ENCODE assay signal across 19 cellular contexts in the genomic region with DNA sequence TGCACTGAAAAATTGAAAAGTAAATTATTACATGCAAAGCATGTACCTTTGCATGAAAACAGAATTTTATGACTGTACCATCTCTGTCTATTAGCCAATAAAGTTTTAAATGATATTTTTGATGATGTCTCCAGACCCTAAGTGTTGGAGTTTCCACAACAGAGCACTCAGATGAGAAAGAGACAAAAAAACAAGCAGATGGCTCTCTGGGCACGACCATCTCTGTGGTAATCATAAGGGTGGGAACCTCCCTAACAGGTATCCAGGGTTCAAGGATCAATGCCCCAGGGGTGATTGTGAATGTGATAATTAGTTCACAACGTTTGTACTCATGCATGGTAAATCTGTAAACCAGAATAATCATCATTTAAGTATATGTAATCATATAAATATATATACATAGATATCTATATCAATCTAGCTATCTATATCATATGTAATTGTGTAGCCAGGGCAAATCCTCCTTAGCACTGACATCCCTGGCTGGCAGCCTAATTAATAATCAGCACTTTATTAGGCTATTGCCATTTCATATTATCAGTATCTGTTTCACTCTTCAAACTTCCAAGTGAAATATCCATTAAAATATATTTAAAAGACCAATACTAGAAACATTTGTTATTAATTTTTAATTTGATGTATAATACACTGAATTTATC. TPM values are rescaled to one million over a fixed set of nuclear protein-coding genes. Genes with fewer than 3 reads are reported as not detected.
DNase-seq lines count a peak whose midpoint lies in the region; ATAC-seq and TF ChIP-seq lines count a peak whose summit lies in the region.
"Had no signal": no experiment of that assay in that cellular context is flagged by ENCODE, and none has a peak within 500 bp of the region (broad histone marks: within the 10 kb centered on the region; RNA-seq: fewer than 3 reads in every experiment).

No MANE protein-coding gene starts in this region.

- H4K20me1 ChIP-seq in GM23338 (replicated peaks; ENCODE audit: insufficient read depth) (peaks cover 14% of the 10 kb centered on the region), neural progenitor cell (ENCODE audit: low read depth) (no peaks in the 10 kb centered on the region), SK-N-SH (ENCODE audit: insufficient read depth) (no peaks in the 10 kb centered on the region)
- H4K20me1 ChIP-seq: BLaER1 treated with 17β-estradiol and CSF1 and Interleukin-3, amounts not matched to agents 10 nM and 100 nM had no signal

- WGBS in esophagus muscularis mucosa = 51% methylated on average over 2 of the region's 2 CpGs
- 12% methylated on average over 2 of the region's 2 CpGs for WGBS in SK-N-SH (ENCODE audit: low lambda C conversion rate)
- WGBS in body of pancreas, 2 donors = 22 to 29% methylated on average over 2 of the region's 2 CpGs
- 48% methylated on average over 2 of the region's 2 CpGs for whole genome bisulfite sequencing in prostate gland

- H3K4me1 ChIP-seq in GM23338 (ENCODE audit: insufficient read depth) (peaks cover 44% of the 10 kb centered on the region), esophagus muscularis mucosa (no peaks in the 10 kb centered on the region), neural progenitor cell (no peaks in the 10 kb centered on the region), SK-N-SH (ENCODE audit: control insufficient read depth in 1 of 2, insufficient read depth in 2 of 2, low read depth in 1 of 2, low read length in 1 of 2) (no peaks in the 10 kb centered on the region), body of pancreas (no peaks in the 10 kb centered on the region), prostate gland (replicated peaks) (no peaks in the 10 kb centered on the region)
- H3K4me1 ChIP-seq: A549; BLaER1 treated with 17β-estradiol and CSF1 and Interleukin-3, amounts not matched to agents 10 nM and 100 nM; Caco-2 had no signal

- ATAC-seq in GM23338 (peak; percentile 12; the same call in 2 of the 3 replicates), WTC11 (peak; percentile 17), body of pancreas (no peak)
- ATAC-seq: A549; CD8-positive, alpha-beta T cell had no signal

- peaks cover 51% of the 10 kb centered on the region for H3K4me1 Mint-ChIP-seq in GM23338
- H3K4me1 Mint-ChIP-seq in WTC11 = peaks cover 55% of the 10 kb centered on the region
- no peaks in the 10 kb centered on the region for H3K4me1 Mint-ChIP-seq in neural progenitor cell
- H3K4me1 Mint-ChIP-seq: B cell had no signal

- no peak overlapping the region for H3K9ac ChIP-seq in neural progenitor cell
- H3K9ac ChIP-seq in SK-N-SH = no peak overlapping the region
- H3K9ac ChIP-seq: BLaER1 treated with 17β-estradiol and CSF1 and Interleukin-3, amounts not matched to agents 10 nM and 100 nM had no signal

- peaks cover 40% of the 10 kb centered on the region for H3K36me3 ChIP-seq in GM23338 (ENCODE audit: insufficient read depth)
- H3K36me3 ChIP-seq in esophagus muscularis mucosa = no peaks in the 10 kb centered on the region
- no peaks in the 10 kb centered on the region for H3K36me3 ChIP-seq in neural progenitor cell
- no peaks in the 10 kb centered on the region for H3K36me3 ChIP-seq in SK-N-SH (replicated peaks in 1 of 2; ENCODE audit: control insufficient read depth in 1 of 2, insufficient read depth in 2 of 2, low read length in 1 of 2)
- H3K36me3 ChIP-seq in body of pancreas (replicated peaks in 1 of 2; ENCODE audit: insufficient read depth in 1 of 2, low read depth in 2 of 2) = no peaks in the 10 kb centered on the region
- H3K36me3 ChIP-seq in prostate gland = no peaks in the 10 kb centered on the region
- H3K36me3 ChIP-seq: BLaER1 treated with 17β-estradiol and CSF1 and Interleukin-3, amounts not matched to agents 10 nM and 100 nM had no signal

- POLR2A ChIA-PET in WTC11 (lab: Charles Lee) (interaction anchor here (1.4 kb wide), 1 partner anchor 105 kb away, joined by 4 read pairs; no protein-coding TSS in a partner anchor), SK-N-SH (lab: Yijun Ruan, JAX) (no interaction called here)

- TF ChIP-seq POLR2A in esophagus muscularis mucosa (IDR thresholded peaks at IDR 0.05; ENCODE audit: low read depth) (no peak), body of pancreas (IDR thresholded peaks at IDR 0.05) (no peak), prostate gland (IDR thresholded peaks at IDR 0.05) (no peak)

- H3K27me3 Mint-ChIP-seq in GM23338 (ENCODE audit: insufficient read depth, low read depth, poor library complexity) = peaks cover 16% of the 10 kb centered on the region
- no peaks in the 10 kb centered on the region for H3K27me3 Mint-ChIP-seq in WTC11 (ENCODE audit: low read depth)
- no peaks in the 10 kb centered on the region for H3K27me3 Mint-ChIP-seq in neural progenitor cell (ENCODE audit: insufficient read depth, low read depth)

- H3K4me3 Mint-ChIP-seq in GM23338 = no peak overlapping the region
- no peak overlapping the region for H3K4me3 Mint-ChIP-seq in WTC11
- no peak overlapping the region for H3K4me3 Mint-ChIP-seq in neural progenitor cell
- H3K4me3 Mint-ChIP-seq: B cell; CD4-positive, alpha-beta T cell; CD8-positive, alpha-beta T cell had no signal

- no peak for TF ChIP-seq CTCF in GM23338 (conservative IDR thresholded peaks at IDR 0.05; ENCODE audit: low read depth in 2 of 2)
- TF ChIP-seq CTCF in WTC11 (IDR thresholded peaks at IDR 0.05) = no peak
- no peak for TF ChIP-seq CTCF in esophagus muscularis mucosa (IDR thresholded peaks at IDR 0.05)
- TF ChIP-seq CTCF in neural progenitor cell (IDR thresholded peaks at IDR 0.05) = no peak
- TF ChIP-seq CTCF in SK-N-SH (IDR thresholded peaks at IDR 0.05) = no peak
- TF ChIP-seq CTCF in body of pancreas (IDR thresholded peaks at IDR 0.05) = no peak
- TF ChIP-seq CTCF in prostate gland (IDR thresholded peaks at IDR 0.05) = no peak

- H2AFZ ChIP-seq in GM23338 = no peak overlapping the region
- peak overlapping the region; percentile 19 for H2AFZ ChIP-seq in neural progenitor cell (replicated peaks)
- H2AFZ ChIP-seq in SK-N-SH (ENCODE audit: low read depth) = no peak overlapping the region

- no peak overlapping the region for H3K27ac Mint-ChIP-seq in GM23338
- H3K27ac Mint-ChIP-seq in WTC11 = no peak overlapping the region
- no peak overlapping the region for H3K27ac Mint-ChIP-seq in neural progenitor cell
- H3K27ac Mint-ChIP-seq: B cell; CD4-positive, alpha-beta T cell; CD8-positive, alpha-beta T cell had no signal

- H3K4me2 ChIP-seq in GM23338 (no peak overlapping the region), neural progenitor cell (no peak overlapping the region), SK-N-SH (no peak overlapping the region)
- H3K4me2 ChIP-seq: A549; BLaER1 treated with 17β-estradiol and CSF1 and Interleukin-3, amounts not matched to agents 10 nM and 100 nM had no signal

- DNase-seq in GM23338 (ENCODE audit: low spot score) = peak; percentile 32
- no peak for DNase-seq in WTC11 (ENCODE audit: low spot score)
- peak; percentile 50 for DNase-seq in esophagus muscularis mucosa (ENCODE audit: extremely low spot score)
- DNase-seq in neural progenitor cell (ENCODE audit: low spot score) = no peak
- no peak for DNase-seq in SK-N-SH
- DNase-seq in body of pancreas = no peak
- no peak for DNase-seq in prostate gland (ENCODE audit: low spot score)
- DNase-seq: AML-193; Caco-2; Calu3; CD4-positive, alpha-beta T cell; CD8-positive, alpha-beta T cell; DMS79 treated with DMSO at 0.1 percent for 48 hours; GF-D8 had no signal

- no peak overlapping the region for H3K4me3 ChIP-seq in GM23338
- no peak overlapping the region for H3K4me3 ChIP-seq in esophagus muscularis mucosa
- no peak overlapping the region for H3K4me3 ChIP-seq in neural progenitor cell
- H3K4me3 ChIP-seq in SK-N-SH (ENCODE audit: low read depth in 2 of 2, low read length in 1 of 2) = no peak overlapping the region
- H3K4me3 ChIP-seq in body of pancreas = no peak overlapping the region
- H3K4me3 ChIP-seq in prostate gland = no peak overlapping the region
- H3K4me3 ChIP-seq: A549; BLaER1 treated with 17β-estradiol and CSF1 and Interleukin-3, amounts not matched to agents 10 nM and 100 nM had no signal

- TF ChIP-seq EP300 in esophagus muscularis mucosa (IDR thresholded peaks at IDR 0.05) (no peak), SK-N-SH (IDR thresholded peaks at IDR 0.05; ENCODE audit: borderline replicate concordance in 1 of 2, low read depth in 1 of 2, low read length in 1 of 2) (no peak)

- CTCF ChIA-PET in WTC11 (lab: Charles Lee) (interaction anchor here (1.4 to 3.4 kb wide), 4 partner anchors 32 to 106 kb away, joined by 3 to 26 read pairs (median 12); no protein-coding TSS in a partner anchor), SK-N-SH (lab: Yijun Ruan, JAX) (no interaction called here)

- intact Hi-C loops in esophagus muscularis mucosa (cut with DNase I) = no loop called here
- intact Hi-C loops in body of pancreas (cut with DNase I) = no loop called here
- intact Hi-C loops in prostate gland (cut with DNase I) = no loop called here

- peaks cover 5% of the 10 kb centered on the region for H3K79me2 ChIP-seq in GM23338 (replicated peaks; ENCODE audit: insufficient read depth)
- no peaks in the 10 kb centered on the region for H3K79me2 ChIP-seq in neural progenitor cell (ENCODE audit: low read depth)
- no peaks in the 10 kb centered on the region for H3K79me2 ChIP-seq in SK-N-SH (ENCODE audit: insufficient read depth)

- H3K27ac ChIP-seq in GM23338 (ENCODE audit: low read depth) (peak overlapping the region; percentile 24; the same call in 1 of the 2 replicates), esophagus muscularis mucosa (replicated peaks in 1 of 4) (no peak overlapping the region), neural progenitor cell (no peak overlapping the region), SK-N-SH (ENCODE audit: low read depth in 2 of 2, low read length in 1 of 2) (no peak overlapping the region), body of pancreas (no peak overlapping the region), prostate gland (no peak overlapping the region)
- H3K27ac ChIP-seq: 22Rv1; A549; BLaER1 treated with 17β-estradiol and CSF1 and Interleukin-3, amounts not matched to agents 10 nM and 100 nM; C4-2B had no signal

- H3F3A ChIP-seq in GM23338 (replicated peaks; ENCODE audit: low read depth) (peaks cover 51% of the 10 kb centered on the region), neural progenitor cell (ENCODE audit: low read depth) (peaks cover 4% of the 10 kb centered on the region), SK-N-SH (replicated peaks; ENCODE audit: insufficient read depth) (no peaks in the 10 kb centered on the region)

- H3K9me2 ChIP-seq in GM23338 (ENCODE audit: insufficient read depth) (no peaks in the 10 kb centered on the region), SK-N-SH (no peaks in the 10 kb centered on the region)

- H3K27me3 ChIP-seq in GM23338 (ENCODE audit: insufficient read depth) = no peaks in the 10 kb centered on the region
- peaks cover 0 to 2% (median 0%) of the 10 kb centered on the region in 4 donors for H3K27me3 ChIP-seq in esophagus muscularis mucosa
- no peaks in the 10 kb centered on the region for H3K27me3 ChIP-seq in neural progenitor cell
- H3K27me3 ChIP-seq in SK-N-SH (ENCODE audit: insufficient read depth) = no peaks in the 10 kb centered on the region
- H3K27me3 ChIP-seq in body of pancreas = no peaks in the 10 kb centered on the region
- no peaks in the 10 kb centered on the region for H3K27me3 ChIP-seq in prostate gland (replicated peaks; ENCODE audit: insufficient read depth)
- H3K27me3 ChIP-seq: BLaER1 treated with 17β-estradiol and CSF1 and Interleukin-3, amounts not matched to agents 10 nM and 100 nM had no signal

- H3K9me3 Mint-ChIP-seq in GM23338 = no peaks in the 10 kb centered on the region; the same call in 2 of the 3 replicates
- no peaks in the 10 kb centered on the region for H3K9me3 Mint-ChIP-seq in WTC11
- H3K9me3 Mint-ChIP-seq in neural progenitor cell = no peaks in the 10 kb centered on the region
- H3K9me3 Mint-ChIP-seq: CD4-positive, alpha-beta T cell; CD8-positive, alpha-beta T cell had no signal

- H3K36me3 Mint-ChIP-seq in GM23338 (ENCODE audit: low read depth) (peaks cover 59% of the 10 kb centered on the region), WTC11 (peaks cover 64% of the 10 kb centered on the region), neural progenitor cell (no peaks in the 10 kb centered on the region)
- H3K36me3 Mint-ChIP-seq: CD8-positive, alpha-beta T cell had no signal

- no peaks in the 10 kb centered on the region for H3K9me3 ChIP-seq in esophagus muscularis mucosa
- no peaks in the 10 kb centered on the region for H3K9me3 ChIP-seq in neural progenitor cell (ENCODE audit: low read depth)
- H3K9me3 ChIP-seq in SK-N-SH = no peaks in the 10 kb centered on the region
- H3K9me3 ChIP-seq in body of pancreas = no peaks in the 10 kb centered on the region
- no peaks in the 10 kb centered on the region for H3K9me3 ChIP-seq in prostate gland
- H3K9me3 ChIP-seq: A549, Caco-2 had no signal

- no peak for TF ChIP-seq RAD21 in SK-N-SH (IDR thresholded peaks at IDR 0.05; ENCODE audit: low read length)

RNA-seq across cellular contexts. Expression of a gene that starts 41.2 kb away (rescaled TPM):
- 84.1 and 109 TPM in 2 replicates for total RNA-seq in GM23338 (2014; rRNA removed; shearing (Covaris generic))
- 35.9 and 37.7 TPM in 2 replicates for polyA plus RNA-seq in GM23338 (2016; fragmentation: Nextera tagmentation; extraction: Ambion mirVana)
- 41.2 to 45.8 TPM (median 41.6 TPM) in 3 replicates for total RNA-seq in WTC11 (2021)
- total RNA-seq in esophagus muscularis mucosa = 10 to 100 TPM; 17.0 to 30.3 (median 21.0) TPM
- total RNA-seq in neural progenitor cell (ENCODE audit: low replicate concordance) = 22.6 and 41.1 TPM in 2 replicates
- polyA plus RNA-seq in SK-N-SH (2012; rRNA removed) = 1.5 and 2.0 TPM in 2 replicates
- 1.3 and 1.6 TPM in 2 replicates for polyA plus RNA-seq in SK-N-SH (2012; cell fraction: cytosol; rRNA removed)
- polyA plus RNA-seq in SK-N-SH (2012; cell fraction: nucleus; rRNA removed) = 1.0 and 1.5 TPM in 2 replicates
- 1 to 10 TPM in 1 of 2 donors, under 1 TPM in 1; 0.78 to 2.0 TPM for total RNA-seq in body of pancreas
- 10 to 100 TPM in 1 of 2 donors, 1 to 10 TPM in 1; 5.5 to 11.2 TPM for total RNA-seq in prostate gland
- total RNA-seq: CD4-positive, alpha-beta T cell had no signal

Comparison
In these comparisons a context has a peak if more than half of its experiments do, and no peak if none do; other contexts are left out.
1. DNase-seq: peak in GM23338 (single experiment) and esophagus muscularis mucosa (single experiment); none in WTC11 (single experiment), neural progenitor cell (single experiment), SK-N-SH (single experiment), body of pancreas (0 of 4) and prostate gland (single experiment).